11 cellular contexts compared by ENCODE assay signal in the genomic region with DNA sequence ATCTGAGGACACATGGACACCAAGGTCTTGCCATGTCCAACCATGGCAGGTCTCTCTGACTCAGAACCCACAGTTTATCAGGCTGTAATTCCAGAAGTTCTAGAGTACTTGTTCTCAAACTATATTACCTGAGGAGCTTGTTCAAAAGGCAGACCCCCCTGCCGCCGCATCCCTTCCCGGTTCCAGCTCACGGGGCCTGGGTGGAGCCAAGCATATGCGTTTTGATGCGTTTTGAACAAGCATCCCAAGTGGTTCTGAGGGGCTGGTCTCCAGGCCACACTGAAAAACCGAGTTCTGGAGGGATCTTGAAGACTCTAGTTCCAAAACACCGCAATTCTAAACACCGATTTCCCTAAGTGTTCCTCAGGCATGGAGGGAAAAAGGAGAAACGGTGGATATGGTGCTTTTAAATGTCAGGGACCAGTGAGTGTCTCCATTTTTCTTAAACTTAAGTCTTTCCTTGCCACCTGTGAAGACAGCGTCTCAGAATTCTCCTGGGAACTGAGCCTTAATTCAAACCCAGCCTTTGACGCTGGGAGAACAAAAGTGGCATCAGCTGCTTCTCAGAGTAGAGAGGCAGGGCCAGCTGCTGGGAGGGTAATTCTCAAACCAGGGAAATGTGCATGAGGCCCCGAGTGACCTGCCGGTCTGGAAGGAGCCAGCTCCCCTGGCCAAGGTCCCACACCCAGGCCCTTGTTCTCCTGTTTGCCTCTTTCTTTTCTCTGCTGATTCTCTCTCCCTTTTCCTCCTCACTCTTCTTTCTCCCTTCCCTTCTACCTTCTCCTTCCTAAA.
DNase-seq lines count a peak whose midpoint lies in the region; ATAC-seq and TF ChIP-seq lines count a peak whose summit lies in the region.
"Had no signal": no experiment of that assay in that cellular context is flagged by ENCODE, and none has a peak within 500 bp of the region (broad histone marks: within the 10 kb centered on the region; RNA-seq: fewer than 3 reads in every experiment).

No MANE protein-coding gene starts in this region.

- H3K27me3 Mint-ChIP-seq in CD8-positive, alpha-beta memory T cell = no peaks in the 10 kb centered on the region

- POLR2A ChIA-PET in CD8-positive, alpha-beta memory T cell (lab: Charles Lee) = interaction anchor here (0.6 kb wide), 1 partner anchor 277 kb away, joined by 4 read pairs; no protein-coding TSS in a partner anchor
- POLR2A ChIA-PET in RWPE1 (lab: Yijun Ruan, JAX; ENCODE audit: low non-redundant PET) = no interaction called here

- H3K9me3 Mint-ChIP-seq in CD8-positive, alpha-beta memory T cell = no peaks in the 10 kb centered on the region

- no peak overlapping the region for H3K27ac ChIP-seq in CD8-positive, alpha-beta memory T cell (ENCODE audit: low read depth, low read length)
- H3K27ac ChIP-seq in RWPE1 (peak overlapping the region; percentile 78), foreskin keratinocyte (peak overlapping the region; percentile 67), aorta (ENCODE audit: low read depth in 1 of 2, low read length in 2 of 2) (no peak overlapping the region)

- H3K27me3 ChIP-seq in CD8-positive, alpha-beta memory T cell (ENCODE audit: insufficient read depth, low read length, poor library complexity, severe bottlenecking) = no peaks in the 10 kb centered on the region
- no peaks in the 10 kb centered on the region for H3K27me3 ChIP-seq in foreskin keratinocyte
- H3K27me3 ChIP-seq in aorta (ENCODE audit: control insufficient read depth in 1 of 2, insufficient read depth in 2 of 2, low read length in 1 of 2) = no peaks in the 10 kb centered on the region

- ATAC-seq in foreskin keratinocyte = no peak
- ATAC-seq in GM21423 (IDR thresholded peaks at IDR 0.05; ENCODE audit: unreplicated experiment) = no peak
- ATAC-seq in GM18867 (IDR thresholded peaks at IDR 0.05; ENCODE audit: unreplicated experiment) = no peak
- ATAC-seq in aorta (ENCODE audit: low FRiP score) = no peak

- peak overlapping the region in 5 of 8 donors; percentile 46 to 85 (median 60) for H3K27ac Mint-ChIP-seq in CD8-positive, alpha-beta memory T cell

- H3K36me3 Mint-ChIP-seq in CD8-positive, alpha-beta memory T cell = peaks cover 0 to 74% (median 7%) of the 10 kb centered on the region in 3 donors

- H3K4me1 ChIP-seq in CD8-positive, alpha-beta memory T cell (ENCODE audit: insufficient read depth, low read length) = no peaks in the 10 kb centered on the region
- H3K4me1 ChIP-seq in foreskin keratinocyte (peaks cover 17% of the 10 kb centered on the region), aorta (ENCODE audit: control insufficient read depth in 1 of 2, insufficient read depth in 2 of 2, low read length in 2 of 2) (no peaks in the 10 kb centered on the region)
- H3K4me1 ChIP-seq: Caco-2 had no signal

- DNase-seq in CD8-positive, alpha-beta memory T cell = no peak
- DNase-seq in RWPE1 (ENCODE audit: low spot score) = no peak
- DNase-seq in foreskin keratinocyte = no peak
- peak; percentile 87 for DNase-seq in pulmonary artery endothelial cell (ENCODE audit: low read depth, low spot score)
- DNase-seq in amniotic stem cell (lab: John Stamatoyannopoulos, UW) = no peak
- no peak for DNase-seq in aorta
- DNase-seq: Caco-2, NCI-H446 treated with DMSO at 0.1 percent for 48 hours had no signal

- no peak for TF ChIP-seq CTCF in RWPE1 (conservative IDR thresholded peaks at IDR 0.05; ENCODE audit: low read depth)
- no peak for TF ChIP-seq CTCF in foreskin keratinocyte (conservative IDR thresholded peaks at IDR 0.05)

- H3K36me3 ChIP-seq in CD8-positive, alpha-beta memory T cell (ENCODE audit: insufficient read depth, low read length) = peaks cover 17% of the 10 kb centered on the region
- H3K36me3 ChIP-seq in aorta (ENCODE audit: control insufficient read depth in 1 of 2, insufficient read depth in 2 of 2, low read length in 1 of 2) = no peaks in the 10 kb centered on the region

- peaks cover 0 to under 1% (median 0%) of the 10 kb centered on the region in 3 donors for H3K4me1 Mint-ChIP-seq in CD8-positive, alpha-beta memory T cell

- no peak overlapping the region for H3K4me3 ChIP-seq in CD8-positive, alpha-beta memory T cell (ENCODE audit: low read length)
- no peak overlapping the region for H3K4me3 ChIP-seq in aorta (ENCODE audit: low read length in 2 of 2)
- H3K4me3 ChIP-seq: lung had no signal

- H3K4me3 Mint-ChIP-seq in CD8-positive, alpha-beta memory T cell = no peak overlapping the region

- intact Hi-C loops in aorta (cut with DNase I) = no loop called here

- CTCF ChIA-PET in CD8-positive, alpha-beta memory T cell (lab: Charles Lee) = no interaction called here
- CTCF ChIA-PET in RWPE1 (lab: Yijun Ruan, JAX) = no interaction called here

- no peaks in the 10 kb centered on the region for H3K9me3 ChIP-seq in CD8-positive, alpha-beta memory T cell (ENCODE audit: low read length)
- H3K9me3 ChIP-seq in aorta (ENCODE audit: control insufficient read depth, low read length) = no peaks in the 10 kb centered on the region
- H3K9me3 ChIP-seq: Caco-2 had no signal

- WGBS in aorta, 2 donors = 79 to 82% methylated on average over 14 of the region's 14 CpGs

Comparison
In these comparisons a context has a peak if more than half of its experiments do, and no peak if none do; other contexts are left out.
1. H3K27ac ChIP-seq: peak in RWPE1 (single experiment) and foreskin keratinocyte (single experiment); none in CD8-positive, alpha-beta memory T cell (single experiment) and aorta (0 of 2).